ENCODE assay signal across 18 cellular contexts in the genomic region with DNA sequence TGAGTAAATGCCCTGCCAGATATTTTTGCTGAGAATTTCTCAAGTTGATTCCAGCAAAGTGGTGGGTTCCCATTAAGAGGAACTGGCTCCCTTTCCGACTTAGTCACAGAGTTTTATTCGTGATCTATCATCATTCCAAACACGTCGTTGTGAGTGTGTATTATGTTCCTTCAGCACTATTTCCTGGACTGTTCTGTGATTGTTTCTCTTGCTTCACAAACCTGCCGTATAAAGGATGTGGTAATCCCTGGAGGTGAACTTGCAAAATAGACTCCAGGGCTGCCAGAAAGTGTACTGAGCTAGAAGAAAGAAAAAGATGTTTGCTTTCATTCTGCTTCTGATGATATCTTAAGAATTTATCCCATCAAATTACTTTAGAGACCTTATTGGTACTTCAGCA. TPM values are rescaled to one million over a fixed set of nuclear protein-coding genes. Genes with fewer than 3 reads are reported as not detected.
DNase-seq lines count a peak whose midpoint lies in the region; ATAC-seq and TF ChIP-seq lines count a peak whose summit lies in the region.
"Had no signal": no experiment of that assay in that cellular context is flagged by ENCODE, and none has a peak within 500 bp of the region (broad histone marks: within the 10 kb centered on the region; RNA-seq: fewer than 3 reads in every experiment).

No MANE protein-coding gene starts in this region.

- CTCF ChIA-PET in T-cell (lab: Charles Lee), result no interaction called here

- DNase-seq in EH (ENCODE audit: low read depth) (peak; percentile 79), NOMO-1 treated with dmso at 0.1 percent for 144 hours (lab: John Stamatoyannopoulos, UW; ENCODE audit: unreplicated experiment) (peak; percentile 10), epithelial cell of esophagus (ENCODE audit: low read depth) (peak; percentile 82), iPS-NIHi7 (ENCODE audit: extremely low spot score) (no peak), NCI-H2029 (lab: John Stamatoyannopoulos, UW) (no peak), T-cell (no peak)
- DNase-seq: activated CD4-positive, alpha-beta T cell treated with anti-CD3 and anti-CD28 coated beads for 4 hours; head of caudate nucleus; NCI-H1436; NCI-H748 treated with DMSO at 0.1 percent for 48 hours; ovary; stimulated activated CD4-positive, alpha-beta T cell treated with anti-CD3 and anti-CD28 coated beads, Interleukin-4, amount 100 ng/mL, for 24 hours; stimulated activated naive CD8-positive, alpha-beta T cell treated with anti-CD3 and anti-CD28 coated beads, Interleukin-15, amount 100 ng/mL, for 72 hours had no signal

- no peak overlapping the region for H3K27ac Mint-ChIP-seq in T-cell
- H3K27ac Mint-ChIP-seq: CD4-positive, CD25-positive, alpha-beta regulatory T cell had no signal

- no peaks in the 10 kb centered on the region for H3K27me3 ChIP-seq in neutrophil
- H3K27me3 ChIP-seq: ovary had no signal

- H3K36me3 ChIP-seq in neutrophil, result peaks cover 5% of the 10 kb centered on the region
- H3K36me3 ChIP-seq: ovary had no signal

- peaks cover 51% of the 10 kb centered on the region for H3K36me3 Mint-ChIP-seq in T-cell

- H3K9me3 Mint-ChIP-seq in T-cell, result no peaks in the 10 kb centered on the region
- H3K9me3 Mint-ChIP-seq: CD4-positive, CD25-positive, alpha-beta regulatory T cell; memory B cell; stimulated activated naive CD8-positive, alpha-beta T cell treated with anti-CD3 and anti-CD28 coated beads, Interleukin-15, amount 100 ng/mL, for 72 hours had no signal

- H3K27ac ChIP-seq in neutrophil, result peak overlapping the region; percentile 72
- H3K27ac ChIP-seq: ovary, SK-N-MC had no signal

- no peaks in the 10 kb centered on the region for H3K4me1 Mint-ChIP-seq in T-cell
- H3K4me1 Mint-ChIP-seq: CD4-positive, CD25-positive, alpha-beta regulatory T cell; memory B cell; stimulated activated naive CD8-positive, alpha-beta T cell treated with anti-CD3 and anti-CD28 coated beads, Interleukin-15, amount 100 ng/mL, for 72 hours had no signal

- H3K4me1 ChIP-seq in neutrophil (ENCODE audit: control insufficient read depth in 1 of 2, insufficient read depth in 1 of 2, low read depth in 1 of 2, low read length in 1 of 2), result peaks cover 21 to 22% of the 10 kb centered on the region in 2 experiments

- ATAC-seq in GM19328 (IDR thresholded peaks at IDR 0.05; ENCODE audit: unreplicated experiment) (no peak), T-cell (replicated peaks in 1 of 4) (no peak)
- ATAC-seq: stimulated activated naive CD8-positive, alpha-beta T cell treated with anti-CD3 and anti-CD28 coated beads, Interleukin-15, amount 100 ng/mL, for 72 hours had no signal

- H3K9me3 ChIP-seq in neutrophil, result no peaks in the 10 kb centered on the region
- H3K9me3 ChIP-seq: ovary had no signal

- no peak for TF ChIP-seq CTCF in epithelial cell of esophagus (IDR thresholded peaks at IDR 0.05; ENCODE audit: insufficient read depth, low read depth, low read length, missing control alignments)
- no peak for TF ChIP-seq CTCF in neutrophil (IDR thresholded peaks at IDR 0.05)

- POLR2A ChIA-PET in T-cell (lab: Charles Lee), result interaction anchor here in 1 of 2 donors (0.7 kb wide), 1 partner anchor 1623 kb away, joined by 3 read pairs; no protein-coding TSS in a partner anchor

- H3K4me3 ChIP-seq in epithelial cell of esophagus (ENCODE audit: low read length), result no peak overlapping the region
- no peak overlapping the region for H3K4me3 ChIP-seq in neutrophil (ENCODE audit: low read depth in 1 of 2, low read length in 1 of 2)
- H3K4me3 ChIP-seq: ovary, SK-N-MC had no signal

- H3K4me3 Mint-ChIP-seq in T-cell, result no peak overlapping the region
- H3K4me3 Mint-ChIP-seq: CD4-positive, CD25-positive, alpha-beta regulatory T cell; memory B cell; stimulated activated naive CD8-positive, alpha-beta T cell treated with anti-CD3 and anti-CD28 coated beads, Interleukin-15, amount 100 ng/mL, for 72 hours had no signal

- H3K27me3 Mint-ChIP-seq in T-cell, result no peaks in the 10 kb centered on the region
- H3K27me3 Mint-ChIP-seq: CD4-positive, CD25-positive, alpha-beta regulatory T cell; memory B cell; stimulated activated naive CD8-positive, alpha-beta T cell treated with anti-CD3 and anti-CD28 coated beads, Interleukin-15, amount 100 ng/mL, for 72 hours had no signal

RNA-seq across cellular contexts. Expression of gene CAPN3, which starts 14.5 kb away (rescaled TPM):
- 10 to 100 TPM; 13.4 to 19.8 (median 15.8) TPM for total RNA-seq in T-cell

Comparison
In these comparisons a context has a peak if more than half of its experiments do, and no peak if none do; other contexts are left out.
1. DNase-seq: peak in EH (single experiment), NOMO-1 treated with dmso at 0.1 percent for 144 hours (single experiment) and epithelial cell of esophagus (single experiment); none in iPS-NIHi7 (single experiment), NCI-H2029 (single experiment) and T-cell (0 of 34).